8 cellular contexts compared by ENCODE assay signal in the genomic region with DNA sequence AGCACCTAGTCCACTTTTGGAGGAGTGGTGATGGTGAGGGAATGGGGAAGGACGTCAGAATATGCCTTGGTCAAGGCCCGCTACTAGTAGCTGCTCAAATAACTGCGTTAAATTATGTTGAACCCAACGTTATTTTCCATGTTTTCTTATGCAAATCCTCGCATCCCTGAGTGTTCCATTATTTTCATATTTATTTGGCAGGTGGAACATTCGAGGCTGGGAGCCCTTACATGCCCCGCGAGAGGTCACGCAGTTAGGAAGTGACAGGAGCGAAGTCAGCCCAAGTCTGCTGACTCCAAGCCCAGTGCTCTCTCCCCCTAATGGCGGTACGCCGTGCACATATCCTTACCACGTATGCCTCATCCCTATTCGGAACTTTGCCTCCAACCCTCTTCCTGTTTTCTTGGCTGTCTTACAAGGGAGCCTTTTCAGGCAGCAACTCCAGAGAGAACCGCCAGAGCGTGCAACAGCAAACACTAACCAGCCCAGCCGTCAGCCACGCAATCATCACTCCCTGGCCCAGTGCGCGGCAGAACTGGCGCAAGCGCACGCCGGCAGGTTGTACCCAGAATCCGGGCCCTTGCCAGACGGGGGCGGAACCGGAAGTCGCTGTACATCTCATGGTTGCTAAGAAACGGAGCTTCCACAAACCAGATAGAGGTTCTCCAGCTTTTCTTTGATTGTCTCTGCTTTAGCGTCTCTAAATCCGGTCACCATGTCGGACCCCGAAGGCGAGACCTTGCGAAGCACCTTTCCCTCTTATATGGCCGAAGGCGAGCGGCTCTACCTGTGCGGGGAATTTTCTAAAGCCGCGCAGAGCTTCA. TPM values are rescaled to one million over a fixed set of nuclear protein-coding genes. Genes with fewer than 3 reads are reported as not detected.
A peak's percentile ranks its signal among the peaks of the same experiment; 100 is the strongest.
DNase-seq lines count a peak whose midpoint lies in the region; ATAC-seq and TF ChIP-seq lines count a peak whose summit lies in the region.

A gene with protein sequence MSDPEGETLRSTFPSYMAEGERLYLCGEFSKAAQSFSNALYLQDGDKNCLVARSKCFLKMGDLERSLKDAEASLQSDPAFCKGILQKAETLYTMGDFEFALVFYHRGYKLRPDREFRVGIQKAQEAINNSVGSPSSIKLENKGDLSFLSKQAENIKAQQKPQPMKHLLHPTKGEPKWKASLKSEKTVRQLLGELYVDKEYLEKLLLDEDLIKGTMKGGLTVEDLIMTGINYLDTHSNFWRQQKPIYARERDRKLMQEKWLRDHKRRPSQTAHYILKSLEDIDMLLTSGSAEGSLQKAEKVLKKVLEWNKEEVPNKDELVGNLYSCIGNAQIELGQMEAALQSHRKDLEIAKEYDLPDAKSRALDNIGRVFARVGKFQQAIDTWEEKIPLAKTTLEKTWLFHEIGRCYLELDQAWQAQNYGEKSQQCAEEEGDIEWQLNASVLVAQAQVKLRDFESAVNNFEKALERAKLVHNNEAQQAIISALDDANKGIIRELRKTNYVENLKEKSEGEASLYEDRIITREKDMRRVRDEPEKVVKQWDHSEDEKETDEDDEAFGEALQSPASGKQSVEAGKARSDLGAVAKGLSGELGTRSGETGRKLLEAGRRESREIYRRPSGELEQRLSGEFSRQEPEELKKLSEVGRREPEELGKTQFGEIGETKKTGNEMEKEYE (plus strand): TSS at position 609 of the 824 bp plus-strand sequence. CDS start 107 bp downstream, at position 716.

- H3K27me3 ChIP-seq in mucosa of rectum (ENCODE audit: control insufficient read depth in 2 of 2, insufficient read depth in 2 of 2, low read length in 2 of 2) = no peaks in the 10 kb centered on the region

- peak within 1 kb of the TSS; percentile 81 to 84 for H3K27ac ChIP-seq in mucosa of rectum (ENCODE audit: low read depth in 2 of 2, low read length in 2 of 2)

- peak; percentile 91 for TF ChIP-seq POLR2A in erythroblast (IDR thresholded peaks at IDR 0.05; ENCODE audit: low read length)

- H3K36me3 ChIP-seq in mucosa of rectum (ENCODE audit: control insufficient read depth in 2 of 2, insufficient read depth in 2 of 2, low read length in 2 of 2) = no peaks in the 10 kb centered on the region

- DNase-seq in DMS153 (lab: John Stamatoyannopoulos, UW) (peak; percentile 88), OCI-M1 (lab: John Stamatoyannopoulos, UW) (peak; percentile 99), activated T-cell treated with anti-CD3 and anti-CD28 coated beads for 48 hours (ENCODE audit: low read depth) (peak; percentile 94), erythroblast (lab: John Stamatoyannopoulos, UW) (peak; percentile 98)
- peak; percentile 87 to 88 for DNase-seq in stimulated activated CD8-positive, alpha-beta memory T cell treated with anti-CD3 and anti-CD28 coated beads, Interleukin-4, amount 100 ng/mL, for 4 hours (ENCODE audit: low read depth in 2 of 2, low spot score in 1 of 2)

- H3K4me3 Mint-ChIP-seq in IgD-negative memory B cell = peak within 1 kb of the TSS; percentile 89 to 99 (median 98)

- H3K36me3 Mint-ChIP-seq in IgD-negative memory B cell = no peaks in the 10 kb centered on the region

- H3K27ac Mint-ChIP-seq in IgD-negative memory B cell = peak within 1 kb of the TSS; percentile 88 to 99 (median 98)

- H3K9me3 Mint-ChIP-seq in IgD-negative memory B cell = no peaks in the 10 kb centered on the region

- ATAC-seq in GM21529 (IDR thresholded peaks at IDR 0.05; ENCODE audit: unreplicated experiment) = peak; percentile 90

- H3K9ac ChIP-seq in mucosa of rectum (ENCODE audit: low read depth in 1 of 2, low read length in 2 of 2) = peak within 1 kb of the TSS; percentile 80 to 85

- peaks cover 11 to 27% (median 26%) of the 10 kb centered on the region in 3 donors for H3K4me1 Mint-ChIP-seq in IgD-negative memory B cell

- H3K4me3 ChIP-seq in mucosa of rectum (ENCODE audit: low read length in 2 of 2) = peak within 1 kb of the TSS; percentile 87 to 91

- H3K4me1 ChIP-seq in mucosa of rectum (ENCODE audit: control insufficient read depth in 2 of 2, insufficient read depth in 2 of 2, low read length in 2 of 2) = peaks cover 3 to 5% of the 10 kb centered on the region in 2 donors

- H3K9me3 ChIP-seq in mucosa of rectum (ENCODE audit: control insufficient read depth in 2 of 2, low read length in 2 of 2) = no peaks in the 10 kb centered on the region

- H3K27me3 Mint-ChIP-seq in IgD-negative memory B cell = no peaks in the 10 kb centered on the region

RNA-seq across cellular contexts. Expression of the gene that starts here (rescaled TPM):
- 0.10 TPM for polyA plus RNA-seq in IgD-negative memory B cell

Comparison
In these comparisons a context has a peak if more than half of its experiments do, and no peak if none do; other contexts are left out.
1. Peak in every context shown above with its lines: DNase-seq, ATAC-seq, H3K4me3 ChIP-seq and H3K27ac ChIP-seq.